In genomic region chr7:117110480-117111315, GRCh38 we compare ENCODE assay signal across 8 cellular contexts.
DNase-seq lines count a peak whose midpoint lies in the region; ATAC-seq lines count a peak whose summit lies in the region.

No MANE protein-coding gene starts in this region.

- no peaks in the 10 kb centered on the region for H3K27me3 Mint-ChIP-seq in activated T-helper 17 cell treated with anti-CD3 and anti-CD28 coated beads, Interleukin-2, amount 50 U/mL, for 72 hours

- H3K18ac ChIP-seq in mesendoderm (ENCODE audit: low read length) = no peak overlapping the region

- no peaks in the 10 kb centered on the region for H3K27me3 ChIP-seq in mesendoderm (ENCODE audit: insufficient read depth, low read length, poor library complexity)

- no peak overlapping the region for H2AK5ac ChIP-seq in mesendoderm (ENCODE audit: low read length)

- H3K4me3 Mint-ChIP-seq in activated T-helper 17 cell treated with anti-CD3 and anti-CD28 coated beads, Interleukin-2, amount 50 U/mL, for 72 hours = peak overlapping the region; percentile 61

- no peaks in the 10 kb centered on the region for H3K9me3 Mint-ChIP-seq in activated T-helper 17 cell treated with anti-CD3 and anti-CD28 coated beads, Interleukin-2, amount 50 U/mL, for 72 hours

- intact Hi-C loops in head of caudate nucleus (cut with DNase I) = no loop called here

- peaks cover 24% of the 10 kb centered on the region for H3K4me1 Mint-ChIP-seq in activated T-helper 17 cell treated with anti-CD3 and anti-CD28 coated beads, Interleukin-2, amount 50 U/mL, for 72 hours

- no peaks in the 10 kb centered on the region for H3K36me3 ChIP-seq in mesendoderm (ENCODE audit: control insufficient read depth, insufficient read depth, low read length)

- H3K79me2 ChIP-seq in mesendoderm (ENCODE audit: control insufficient read depth, insufficient read depth, low read length) = no peaks in the 10 kb centered on the region

- no peak overlapping the region for H2BK5ac ChIP-seq in mesendoderm (ENCODE audit: low read length)

- no peak overlapping the region for H3K4ac ChIP-seq in mesendoderm (ENCODE audit: low read depth, low read length)

- WGBS in mesendoderm (ENCODE audit: extremely low coverage, insufficient coverage, low lambda C conversion rate) = no CpG with 5 or more reads among the region's 5 CpGs

- H3K27ac Mint-ChIP-seq in activated T-helper 17 cell treated with anti-CD3 and anti-CD28 coated beads, Interleukin-2, amount 50 U/mL, for 72 hours = peak overlapping the region; percentile 78

- no peak overlapping the region for H4K5ac ChIP-seq in mesendoderm (ENCODE audit: low read length)

- H4K8ac ChIP-seq in mesendoderm (ENCODE audit: low read depth, low read length) = no peak overlapping the region

- H3K4me3 ChIP-seq in mesendoderm (ENCODE audit: low read length) = no peak overlapping the region

- H3K4me2 ChIP-seq in mesendoderm (ENCODE audit: low read length) = no peak overlapping the region

- H3K36me3 Mint-ChIP-seq in activated T-helper 17 cell treated with anti-CD3 and anti-CD28 coated beads, Interleukin-2, amount 50 U/mL, for 72 hours (ENCODE audit: low read depth) = no peaks in the 10 kb centered on the region

- H3K23ac ChIP-seq in mesendoderm (ENCODE audit: low read length) = no peak overlapping the region

- no peaks in the 10 kb centered on the region for H3K4me1 ChIP-seq in mesendoderm (ENCODE audit: control insufficient read depth, low read depth, low read length)

- ATAC-seq in GM21360 (IDR thresholded peaks at IDR 0.05; ENCODE audit: unreplicated experiment) = peak; percentile 91
- ATAC-seq in HG03558 (IDR thresholded peaks at IDR 0.05; ENCODE audit: extremely low read depth, unreplicated experiment) = peak; percentile 77
- ATAC-seq in activated T-helper 17 cell treated with anti-CD3 and anti-CD28 coated beads, Interleukin-2, amount 50 U/mL, for 72 hours (replicated peaks) = peak; percentile 98

- H3K56ac ChIP-seq in mesendoderm (ENCODE audit: low read length) = no peak overlapping the region

- no peak overlapping the region for H3K27ac ChIP-seq in mesendoderm (ENCODE audit: low read depth, low read length)

- H3K79me1 ChIP-seq in mesendoderm (ENCODE audit: low read length) = no peaks in the 10 kb centered on the region

- DNase-seq in ELF-1 (ENCODE audit: low read depth, low spot score) = peak; percentile 33
- DNase-seq in retina = peak; percentile 43
- no peak for DNase-seq in mesendoderm
- DNase-seq in head of caudate nucleus = no peak
- DNase-seq in LoVo (ENCODE audit: low spot score) = no peak

- no peak overlapping the region for H2BK15ac ChIP-seq in mesendoderm (replicated peaks; ENCODE audit: low read depth)

- no peak overlapping the region for H3K9ac ChIP-seq in mesendoderm (ENCODE audit: low read length)

- H2BK120ac ChIP-seq in mesendoderm (ENCODE audit: low read depth, low read length) = no peak overlapping the region

Comparison
In these comparisons a context has a peak if more than half of its experiments do, and no peak if none do; other contexts are left out.
1. DNase-seq: peak in ELF-1 (single experiment) and retina (single experiment); none in mesendoderm (single experiment), head of caudate nucleus (0 of 42) and LoVo (single experiment).
2. Peak in every context shown above with its lines, with median percentiles within 50 percentile points of each other: ATAC-seq.